8 cellular contexts compared by ENCODE assay signal in the genomic region with DNA sequence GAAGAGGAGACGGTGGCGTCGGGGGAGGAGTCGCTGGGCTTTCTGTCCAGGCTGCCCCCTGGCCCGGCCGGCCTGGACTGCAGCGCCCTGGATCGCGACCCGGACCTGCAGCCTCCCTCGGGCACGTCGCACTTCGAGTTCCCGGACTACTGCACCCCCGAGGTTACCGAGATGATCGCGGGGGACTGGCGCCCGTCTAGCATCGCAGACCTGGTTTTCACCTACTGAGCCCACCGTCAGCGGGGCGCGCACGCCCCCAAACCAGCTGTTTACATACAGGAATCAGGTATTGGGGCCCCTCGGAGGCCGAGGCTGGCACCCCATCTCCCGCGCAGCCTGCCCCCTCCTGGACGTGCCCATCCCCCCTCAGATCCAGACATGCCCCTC. TPM values are rescaled to one million over a fixed set of nuclear protein-coding genes. Genes with fewer than 3 reads are reported as not detected.
A peak's percentile ranks its signal among the peaks of the same experiment; 100 is the strongest.
DNase-seq lines count a peak whose midpoint lies in the region; ATAC-seq, FAIRE-seq and TF ChIP-seq lines count a peak whose summit lies in the region.

No MANE protein-coding gene starts in this region.

- ATAC-seq in CD4-positive, CD25-positive, alpha-beta regulatory T cell (ENCODE audit: low read depth in 2 of 2): no peak
- ATAC-seq in GM21723 (IDR thresholded peaks at IDR 0.05; ENCODE audit: unreplicated experiment): no peak

- peaks cover 34% of the 10 kb centered on the region for H3K4me1 ChIP-seq in CD4-positive, CD25-positive, alpha-beta regulatory T cell (ENCODE audit: control insufficient read depth, insufficient read depth, low read length, poor library complexity, severe bottlenecking)
- H3K4me1 ChIP-seq in kidney (ENCODE audit: control insufficient read depth in 1 of 2, insufficient read depth in 1 of 2, low read depth in 1 of 2, low read length in 2 of 2) (peaks cover 5 to 12% of the 10 kb centered on the region in 2 donors), suprapubic skin (peaks cover 55% of the 10 kb centered on the region)

- no peaks in the 10 kb centered on the region for H3K36me3 ChIP-seq in CD4-positive, CD25-positive, alpha-beta regulatory T cell (ENCODE audit: control insufficient read depth, insufficient read depth, low read length)
- H3K36me3 ChIP-seq in kidney (ENCODE audit: control insufficient read depth in 1 of 2, insufficient read depth in 2 of 2, low read length in 2 of 2) (peaks cover 0 to 5% of the 10 kb centered on the region in 2 donors), suprapubic skin (no peaks in the 10 kb centered on the region)

- no peak overlapping the region for H3K4me3 ChIP-seq in CD4-positive, CD25-positive, alpha-beta regulatory T cell (ENCODE audit: low read depth, low read length)
- peak overlapping the region; percentile 73 for H3K4me3 ChIP-seq in Jurkat, Clone E6-1 (ENCODE audit: low read length)
- H3K4me3 ChIP-seq in astrocyte of the cerebellum (ENCODE audit: low read depth, low read length) (peak overlapping the region; percentile 86), kidney (ENCODE audit: low read length in 2 of 2) (peak overlapping the region; percentile 71 to 72), suprapubic skin (peak overlapping the region; percentile 81)

- H3K36me3 Mint-ChIP-seq in CD4-positive, CD25-positive, alpha-beta regulatory T cell: no peaks in the 10 kb centered on the region

- peaks cover 6 to 46% (median 15%) of the 10 kb centered on the region in 4 donors for H3K4me1 Mint-ChIP-seq in CD4-positive, CD25-positive, alpha-beta regulatory T cell

- no peak for FAIRE-seq in kidney (lab: Jason Lieb, UNC)

- peak overlapping the region in 1 of 2 donors; percentile 26 for H3K9ac ChIP-seq in kidney (ENCODE audit: low read length in 2 of 2)

- H3K4me3 Mint-ChIP-seq in CD4-positive, CD25-positive, alpha-beta regulatory T cell: peak overlapping the region; percentile 73 to 86 (median 78)

- DNase-seq in CD4-positive, CD25-positive, alpha-beta regulatory T cell: no peak
- DNase-seq in Jurkat, Clone E6-1 (ENCODE audit: low read depth, low spot score): no peak
- DNase-seq in astrocyte of the cerebellum (ENCODE audit: low read depth) (no peak), kidney (no peak), suprapubic skin (ENCODE audit: low spot score in 2 of 2) (no peak), medulla oblongata (ENCODE audit: extremely low spot score) (no peak), NCI-H2029 (lab: John Stamatoyannopoulos, UW) (no peak)

- H3K27ac ChIP-seq in CD4-positive, CD25-positive, alpha-beta regulatory T cell (ENCODE audit: insufficient read depth, low read length, poor library complexity, severe bottlenecking): peak overlapping the region; percentile 63
- H3K27ac ChIP-seq in kidney (ENCODE audit: low read depth in 2 of 2, low read length in 2 of 2): peak overlapping the region; percentile 89
- peak overlapping the region; percentile 93 for H3K27ac ChIP-seq in suprapubic skin

- intact Hi-C loops in kidney (cut with DNase I): no loop called here

- H3K27me3 Mint-ChIP-seq in CD4-positive, CD25-positive, alpha-beta regulatory T cell: peaks cover 4% of the 10 kb centered on the region

- no peak for TF ChIP-seq CTCF in astrocyte of the cerebellum (IDR thresholded peaks at IDR 0.05; ENCODE audit: low read depth, low read length, missing control alignments)
- TF ChIP-seq CTCF in kidney (IDR thresholded peaks at IDR 0.05; ENCODE audit: borderline replicate concordance, extremely low read depth, insufficient read depth): no peak
- TF ChIP-seq CTCF in suprapubic skin (IDR thresholded peaks at IDR 0.05): no peak

- no CpG with 5 or more reads among the region's 32 CpGs for WGBS in suprapubic skin

- no peak for TF ChIP-seq POLR2A in suprapubic skin (IDR thresholded peaks at IDR 0.05)

- no peaks in the 10 kb centered on the region for H3K9me3 ChIP-seq in CD4-positive, CD25-positive, alpha-beta regulatory T cell (ENCODE audit: control insufficient read depth in 2 of 2, low read length in 2 of 2)
- H3K9me3 ChIP-seq in kidney (ENCODE audit: control insufficient read depth in 1 of 2, low read length in 2 of 2) (no peaks in the 10 kb centered on the region), suprapubic skin (no peaks in the 10 kb centered on the region)

- peak overlapping the region in 2 of 3 donors; percentile 31 to 69 for H3K27ac Mint-ChIP-seq in CD4-positive, CD25-positive, alpha-beta regulatory T cell

- in situ Hi-C loops in astrocyte of the cerebellum (cut with HindIII; ENCODE audit: low sequenced_read_pairs): no loop called here

- H3K9me3 Mint-ChIP-seq in CD4-positive, CD25-positive, alpha-beta regulatory T cell: peaks cover 0 to under 1% (median 0%) of the 10 kb centered on the region in 7 donors

- no peaks in the 10 kb centered on the region for H3K27me3 ChIP-seq in CD4-positive, CD25-positive, alpha-beta regulatory T cell (ENCODE audit: control insufficient read depth, insufficient read depth, low read length)
- H3K27me3 ChIP-seq in suprapubic skin: no peaks in the 10 kb centered on the region

- no peak for TF ChIP-seq EP300 in suprapubic skin (IDR thresholded peaks at IDR 0.05)

RNA-seq across cellular contexts. Expression of a gene that starts 1.3 kb away (rescaled TPM):
- total RNA-seq in CD4-positive, CD25-positive, alpha-beta regulatory T cell: 4.9 TPM
- polyA plus RNA-seq in CD4-positive, CD25-positive, alpha-beta regulatory T cell: under 1 TPM; 0.29 to 0.44 (median 0.38) TPM
- polyA plus RNA-seq in Jurkat, Clone E6-1 (2012; ENCODE audit: insufficient read depth, insufficient read length): 18.5 TPM
- 12.7 TPM for total RNA-seq in kidney
- 11.3 TPM for polyA plus RNA-seq in kidney (ENCODE audit: insufficient read depth, low read depth, low replicate concordance)
- total RNA-seq in suprapubic skin: 1 to 10 TPM; 5.4 to 6.5 (median 5.9) TPM

RNA-seq across cellular contexts. Expression of a gene that starts 20.3 kb away (rescaled TPM):
- 1.5 TPM for total RNA-seq in CD4-positive, CD25-positive, alpha-beta regulatory T cell
- polyA plus RNA-seq in CD4-positive, CD25-positive, alpha-beta regulatory T cell: 1 to 10 TPM in 2 of 4 donors, under 1 TPM in 1, not detected in 1; 0.52 to 1.5 (median 1.1) TPM
- not detected for polyA plus RNA-seq in Jurkat, Clone E6-1 (2012; ENCODE audit: insufficient read depth, insufficient read length)
- total RNA-seq in kidney (48.1 TPM), suprapubic skin (10 to 100 TPM in 3 of 4 donors, 1 to 10 TPM in 1; 8.1 to 11.4 (median 10.9) TPM)
- 50.0 TPM for polyA plus RNA-seq in kidney (ENCODE audit: insufficient read depth, low read depth, low replicate concordance)

RNA-seq across cellular contexts. Expression of a gene that starts 29.3 kb away (rescaled TPM):
- 19.7 TPM for total RNA-seq in CD4-positive, CD25-positive, alpha-beta regulatory T cell
- 10 to 100 TPM in 1 of 4 donors, 1 to 10 TPM in 3; 5.9 to 12.7 (median 7.9) TPM for polyA plus RNA-seq in CD4-positive, CD25-positive, alpha-beta regulatory T cell
- polyA plus RNA-seq in Jurkat, Clone E6-1 (2012; ENCODE audit: insufficient read depth, insufficient read length): 22.0 TPM
- total RNA-seq in kidney (16.4 TPM), suprapubic skin (10 to 100 TPM in 1 of 4 donors, 1 to 10 TPM in 3; 8.1 to 11.2 (median 8.8) TPM)
- 12.8 TPM for polyA plus RNA-seq in kidney (ENCODE audit: insufficient read depth, low read depth, low replicate concordance)

RNA-seq across cellular contexts. Expression of a gene that starts 36.1 kb away (rescaled TPM):
- 1.1 TPM for total RNA-seq in CD4-positive, CD25-positive, alpha-beta regulatory T cell
- under 1 TPM; 0.10 to 0.52 (median 0.31) TPM for polyA plus RNA-seq in CD4-positive, CD25-positive, alpha-beta regulatory T cell
- 26.2 TPM for polyA plus RNA-seq in Jurkat, Clone E6-1 (2012; ENCODE audit: insufficient read depth, insufficient read length)
- total RNA-seq in kidney (9.4 TPM), suprapubic skin (1 to 10 TPM in 2 of 4 donors, under 1 TPM in 2; 0.91 to 5.1 (median 2.0) TPM)
- polyA plus RNA-seq in kidney (ENCODE audit: insufficient read depth, low read depth, low replicate concordance): 12.5 TPM

RNA-seq across cellular contexts. Expression of a gene that starts 53.9 kb away (rescaled TPM):
- total RNA-seq in CD4-positive, CD25-positive, alpha-beta regulatory T cell: 6.0 TPM
- 10 to 100 TPM; 15.0 to 22.6 (median 19.6) TPM for polyA plus RNA-seq in CD4-positive, CD25-positive, alpha-beta regulatory T cell
- 19.0 TPM for polyA plus RNA-seq in Jurkat, Clone E6-1 (2012; ENCODE audit: insufficient read depth, insufficient read length)
- total RNA-seq in kidney: 11.6 TPM
- 4.3 TPM for polyA plus RNA-seq in kidney (ENCODE audit: insufficient read depth, low read depth, low replicate concordance)
- total RNA-seq in suprapubic skin: 10 to 100 TPM; 14.3 to 30.7 (median 28.0) TPM
